ENCODE assay signal across 39 cellular contexts in genomic region chr2:39260087-39260486, GRCh38. TPM values are rescaled to one million over a fixed set of nuclear protein-coding genes. Genes with fewer than 3 reads are reported as not detected.
"Had no signal": no experiment of that assay in that cellular context is flagged by ENCODE, and none has a peak within 500 bp of the region (broad histone marks: within the 10 kb centered on the region; RNA-seq: fewer than 3 reads in every experiment).

No MANE protein-coding gene starts in this region.

- H3K27ac ChIP-seq: adrenal gland, ascending aorta, body of pancreas, brain microvascular endothelial cell, breast epithelium, cardiac muscle cell had no signal

- H3K27ac Mint-ChIP-seq: activated naive CD4-positive, alpha-beta T cell treated with anti-CD3 and anti-CD28 coated beads for 36 hours; activated naive CD4-positive, alpha-beta T cell treated with anti-CD3 and anti-CD28 coated beads, Interleukin-2, amount 10 ng/mL, durations not matched to agents 7 days and 5 days; activated naive CD4-positive, alpha-beta T cell treated with anti-CD3 and anti-CD28 coated beads, Interleukin-2, amount 50 U/mL, for 24 hours; activated naive CD8-positive, alpha-beta T cell; activated naive CD8-positive, alpha-beta T cell treated with anti-CD3 and anti-CD28 coated beads for 36 hours; activated naive CD8-positive, alpha-beta T cell treated with anti-CD3 and anti-CD28 coated beads, Interleukin-2, amount 10 ng/mL, durations not matched to agents 7 days and 5 days; activated naive CD8-positive, alpha-beta T cell treated with anti-CD3 and anti-CD28 coated beads, Interleukin-2, amount 50 U/mL, for 24 hours; activated T-cell treated with anti-CD3 and anti-CD28 coated beads, Interleukin-2, amount 50 U/mL, for 24 hours; activated T-cell treated with anti-CD3 and anti-CD28 coated beads, Interleukin-2, amount 50 U/mL, for 72 hours; activated T-helper 1 cell treated with anti-CD3 and anti-CD28 coated beads, Interleukin-12 subunit alpha, Interleukin-12 subunit beta, Interleukin-2, Interleukin-4 antibody, amounts not matched to agents 30 ng/mL and 10 ng/mL and 1 ng/mL, durations not matched to agents 14 hours and 24 hours and 36 hours; activated T-helper 17 cell treated with anti-CD3 and anti-CD28 coated beads, Interleukin-2, amount 50 U/mL, for 72 hours; activated T-helper 2 cell treated with anti-CD3 and anti-CD28 coated beads, Interferon-gamma antibody, Interleukin-2, Interleukin-4, amounts not matched to agents 10 μg/mL and 5 μg/mL and 100 μg/mL, durations not matched to agents 14 hours and 24 hours and 36 hours; brain had no signal

- H3K4me3 ChIP-seq: adrenal gland, ascending aorta, body of pancreas, breast epithelium, cardiac muscle cell had no signal

- H3K9me3 ChIP-seq: ascending aorta, body of pancreas, breast epithelium had no signal

- ATAC-seq: activated naive CD4-positive, alpha-beta T cell treated with anti-CD3 and anti-CD28 coated beads, Interleukin-2, amount 50 U/mL, for 72 hours; activated naive CD8-positive, alpha-beta T cell treated with anti-CD3 and anti-CD28 coated beads, Interleukin-2, amount 50 U/mL, for 24 hours; activated T-cell treated with anti-CD3 and anti-CD28 coated beads, Interleukin-2, amount 50 U/mL, for 4 hours; activated T-cell treated with anti-CD3 and anti-CD28 coated beads, Interleukin-2, amount 50 U/mL, for 72 hours; activated T-helper 17 cell treated with anti-CD3 and anti-CD28 coated beads, Interleukin-2, amount 50 U/mL, for 72 hours; body of pancreas had no signal

- H3K27me3 Mint-ChIP-seq: activated naive CD4-positive, alpha-beta T cell treated with anti-CD3 and anti-CD28 coated beads, Interleukin-2, amount 10 ng/mL, durations not matched to agents 7 days and 5 days; activated naive CD4-positive, alpha-beta T cell treated with anti-CD3 and anti-CD28 coated beads, Interleukin-2, amount 50 U/mL, for 24 hours; activated naive CD8-positive, alpha-beta T cell; activated naive CD8-positive, alpha-beta T cell treated with anti-CD3 and anti-CD28 coated beads for 36 hours; activated naive CD8-positive, alpha-beta T cell treated with anti-CD3 and anti-CD28 coated beads, Interleukin-2, amount 10 ng/mL, durations not matched to agents 7 days and 5 days; activated naive CD8-positive, alpha-beta T cell treated with anti-CD3 and anti-CD28 coated beads, Interleukin-2, amount 50 U/mL, for 24 hours; activated T-cell treated with anti-CD3 and anti-CD28 coated beads, Interleukin-2, amount 50 U/mL, for 24 hours; activated T-helper 17 cell treated with anti-CD3 and anti-CD28 coated beads, Interleukin-2, amount 50 U/mL, for 72 hours; brain; central memory CD8-positive, alpha-beta T cell had no signal

- H3K27me3 ChIP-seq: adrenal gland, ascending aorta, body of pancreas, brain microvascular endothelial cell, breast epithelium, cardiac muscle cell had no signal

- H3K9me3 Mint-ChIP-seq: activated naive CD4-positive, alpha-beta T cell treated with anti-CD3 and anti-CD28 coated beads for 36 hours; activated naive CD4-positive, alpha-beta T cell treated with anti-CD3 and anti-CD28 coated beads, Interleukin-2, amount 10 ng/mL, durations not matched to agents 7 days and 5 days; activated naive CD4-positive, alpha-beta T cell treated with anti-CD3 and anti-CD28 coated beads, Interleukin-2, amount 50 U/mL, for 24 hours; activated naive CD4-positive, alpha-beta T cell treated with anti-CD3 and anti-CD28 coated beads, Interleukin-2, amount 50 U/mL, for 72 hours; activated naive CD8-positive, alpha-beta T cell treated with anti-CD3 and anti-CD28 coated beads for 36 hours; activated naive CD8-positive, alpha-beta T cell treated with anti-CD3 and anti-CD28 coated beads, Interleukin-2, amount 10 ng/mL, durations not matched to agents 7 days and 5 days; activated naive CD8-positive, alpha-beta T cell treated with anti-CD3 and anti-CD28 coated beads, Interleukin-2, amount 50 U/mL, for 24 hours; activated T-cell treated with anti-CD3 and anti-CD28 coated beads, Interleukin-2, amount 50 U/mL, for 24 hours; activated T-cell treated with anti-CD3 and anti-CD28 coated beads, Interleukin-2, amount 50 U/mL, for 4 hours; activated T-cell treated with anti-CD3 and anti-CD28 coated beads, Interleukin-2, amount 50 U/mL, for 72 hours; activated T-helper 1 cell treated with anti-CD3 and anti-CD28 coated beads, Interleukin-12 subunit alpha, Interleukin-12 subunit beta, Interleukin-2, Interleukin-4 antibody, amounts not matched to agents 30 ng/mL and 10 ng/mL and 1 ng/mL, durations not matched to agents 14 hours and 24 hours and 36 hours; activated T-helper 17 cell treated with anti-CD3 and anti-CD28 coated beads, Interleukin-2, amount 50 U/mL, for 72 hours; activated T-helper 2 cell treated with anti-CD3 and anti-CD28 coated beads, Interferon-gamma antibody, Interleukin-2, Interleukin-4, amounts not matched to agents 10 μg/mL and 5 μg/mL and 100 μg/mL, durations not matched to agents 14 hours and 24 hours and 36 hours; central memory CD8-positive, alpha-beta T cell had no signal

- H3K4me3 Mint-ChIP-seq: activated naive CD4-positive, alpha-beta T cell treated with anti-CD3 and anti-CD28 coated beads for 36 hours; activated naive CD4-positive, alpha-beta T cell treated with anti-CD3 and anti-CD28 coated beads, Interleukin-2, amount 10 ng/mL, durations not matched to agents 7 days and 5 days; activated naive CD4-positive, alpha-beta T cell treated with anti-CD3 and anti-CD28 coated beads, Interleukin-2, amount 50 U/mL, for 24 hours; activated naive CD8-positive, alpha-beta T cell; activated naive CD8-positive, alpha-beta T cell treated with anti-CD3 and anti-CD28 coated beads for 36 hours; activated naive CD8-positive, alpha-beta T cell treated with anti-CD3 and anti-CD28 coated beads, Interleukin-2, amount 10 ng/mL, durations not matched to agents 7 days and 5 days; activated naive CD8-positive, alpha-beta T cell treated with anti-CD3 and anti-CD28 coated beads, Interleukin-2, amount 50 U/mL, for 24 hours; activated T-cell treated with anti-CD3 and anti-CD28 coated beads, Interleukin-2, amount 50 U/mL, for 24 hours; activated T-cell treated with anti-CD3 and anti-CD28 coated beads, Interleukin-2, amount 50 U/mL, for 4 hours; activated T-cell treated with anti-CD3 and anti-CD28 coated beads, Interleukin-2, amount 50 U/mL, for 72 hours; activated T-helper 1 cell treated with anti-CD3 and anti-CD28 coated beads, Interleukin-12 subunit alpha, Interleukin-12 subunit beta, Interleukin-2, Interleukin-4 antibody, amounts not matched to agents 30 ng/mL and 10 ng/mL and 1 ng/mL, durations not matched to agents 14 hours and 24 hours and 36 hours; activated T-helper 17 cell treated with anti-CD3 and anti-CD28 coated beads, Interleukin-2, amount 50 U/mL, for 72 hours; brain; central memory CD8-positive, alpha-beta T cell had no signal

- H3K36me3 ChIP-seq: breast epithelium had no signal

- FAIRE-seq: astrocyte, bronchial epithelial cell had no signal

- H3K4me1 ChIP-seq: adrenal gland, ascending aorta, body of pancreas, breast epithelium had no signal

- DNase-seq: activated effector memory CD4-positive, alpha-beta T cell treated with anti-CD3 and anti-CD28 coated beads, Interleukin-2, amount 50 U/mL, for 16 hours; activated effector memory CD4-positive, alpha-beta T cell treated with Interleukin-2 at 50 U/mL for 16 hours; activated gamma-delta T cell; activated gamma-delta T cell treated with Interleukin-2 at 50 U/mL for 16 hours; activated naive CD4-positive, alpha-beta T cell; activated naive CD4-positive, alpha-beta T cell treated with anti-CD3 and anti-CD28 coated beads for 36 hours; activated naive CD4-positive, alpha-beta T cell treated with anti-CD3 and anti-CD28 coated beads, Interleukin-2, amount 10 ng/mL, durations not matched to agents 7 days and 5 days; activated naive CD4-positive, alpha-beta T cell treated with anti-CD3 and anti-CD28 coated beads, Interleukin-2, amount 50 U/mL, for 16 hours; activated naive CD4-positive, alpha-beta T cell treated with Interleukin-2 at 50 U/mL for 16 hours; activated naive CD8-positive, alpha-beta T cell treated with anti-CD3 and anti-CD28 coated beads for 36 hours; activated naive CD8-positive, alpha-beta T cell treated with anti-CD3 and anti-CD28 coated beads, Interleukin-2, amount 10 ng/mL, durations not matched to agents 7 days and 5 days; activated naive CD8-positive, alpha-beta T cell treated with anti-CD3 and anti-CD28 coated beads, Interleukin-2, amount 50 U/mL, for 24 hours; activated T-cell treated with anti-CD3 and anti-CD28 coated beads, Interleukin-2, amount 50 U/mL, for 1 hour; activated T-cell treated with anti-CD3 and anti-CD28 coated beads, Interleukin-2, amount 50 U/mL, for 24 hours; activated T-cell treated with anti-CD3 and anti-CD28 coated beads, Interleukin-2, amount 50 U/mL, for 4 hours; activated T-cell treated with anti-CD3 and anti-CD28 coated beads, Interleukin-2, amount 50 U/mL, for 48 hours; activated T-cell treated with anti-CD3 and anti-CD28 coated beads, Interleukin-2, amount 50 U/mL, for 72 hours; adrenal gland; amniotic stem cell; amygdala; anterior cingulate cortex; aorta; body of pancreas; brain microvascular endothelial cell; central memory CD4-positive, alpha-beta T cell; cerebellar nuclear complex had no signal

- H3K4me1 Mint-ChIP-seq: activated T-helper 17 cell treated with anti-CD3 and anti-CD28 coated beads, Interleukin-2, amount 50 U/mL, for 72 hours; brain had no signal

RNA-seq across cellular contexts. Expression of gene CDKL4, which starts 16.3 kb away (rescaled TPM):
- total RNA-seq: activated naive CD4-positive, alpha-beta T cell treated with anti-CD3 and anti-CD28 coated beads for 36 hours; activated naive CD4-positive, alpha-beta T cell treated with anti-CD3 and anti-CD28 coated beads, Interleukin-2, amount 50 U/mL, for 72 hours; activated T-cell treated with anti-CD3 and anti-CD28 coated beads, Interleukin-2, amount 50 U/mL, for 4 hours; activated T-helper 1 cell treated with anti-CD3 and anti-CD28 coated beads, Interleukin-12 subunit alpha, Interleukin-12 subunit beta, Interleukin-2, Interleukin-4 antibody, amounts not matched to agents 30 ng/mL and 10 ng/mL and 1 ng/mL, durations not matched to agents 14 hours and 24 hours and 36 hours had no signal
- polyA plus RNA-seq: aorta, cardiac muscle cell had no signal
